In genomic region chr9:137163101-137163661, GRCh38 we compare ENCODE assay signal across 12 cellular contexts. TPM values are rescaled to one million over a fixed set of nuclear protein-coding genes. Genes with fewer than 3 reads are reported as not detected.
DNase-seq lines count a peak whose midpoint lies in the region; ATAC-seq and TF ChIP-seq lines count a peak whose summit lies in the region.
"Had no signal": no experiment of that assay in that cellular context is flagged by ENCODE, and none has a peak within 500 bp of the region (broad histone marks: within the 10 kb centered on the region; RNA-seq: fewer than 3 reads in every experiment).

No MANE protein-coding gene starts in this region.

- TF ChIP-seq POLR2A in vagina (IDR thresholded peaks at IDR 0.05) = no peak

- ATAC-seq in Right ventricle myocardium superior (ENCODE audit: poor library complexity) (peak; percentile 41), left lobe of liver (peak; percentile 6), GM18858 (IDR thresholded peaks at IDR 0.05; ENCODE audit: unreplicated experiment) (no peak), GM18861 (IDR thresholded peaks at IDR 0.05; ENCODE audit: unreplicated experiment) (no peak)

- H3K4me3 ChIP-seq in vagina (peak overlapping the region; percentile 4 to 24), BE2C (ENCODE audit: low read depth, low read length) (no peak overlapping the region)
- H3K4me3 ChIP-seq: BLaER1 had no signal

- no peak overlapping the region for H3K27ac ChIP-seq in vagina
- H3K27ac ChIP-seq: BLaER1 had no signal

- peaks cover 37% of the 10 kb centered on the region for H3K4me1 ChIP-seq in vagina
- H3K4me1 ChIP-seq in BE2C = no peaks in the 10 kb centered on the region; the same call in 1 of the 2 replicates

- H3K36me3 ChIP-seq in vagina (no peaks in the 10 kb centered on the region), BE2C (no peaks in the 10 kb centered on the region)

- H3K9me3 Mint-ChIP-seq in dendritic cell treated with granulocyte-macrophage colony-stimulating factor and Interleukin-4, amounts not matched to agents 40 ng/mL and 50 ng/mL, for 4 days = no peaks in the 10 kb centered on the region
- H3K9me3 Mint-ChIP-seq: activated T-cell treated with anti-CD3 and anti-CD28 coated beads, Interleukin-2, amount 50 U/mL, for 4 hours had no signal

- intact Hi-C loops in Right ventricle myocardium superior (cut with DNase I) = no loop called here
- intact Hi-C loops in cardiac septum (cut with DNase I) = no loop called here
- intact Hi-C loops in dendritic cell treated with granulocyte-macrophage colony-stimulating factor and Interleukin-4, amounts not matched to agents 40 ng/mL and 50 ng/mL, for 4 days (cut with micrococcal nuclease) = no loop called here
- intact Hi-C loops in vagina (cut with DNase I) = loop anchor here (10.0 kb wide), 1 partner anchor 252 kb away; no protein-coding TSS in a partner anchor

- no peaks in the 10 kb centered on the region for H3K36me3 Mint-ChIP-seq in dendritic cell treated with granulocyte-macrophage colony-stimulating factor and Interleukin-4, amounts not matched to agents 40 ng/mL and 50 ng/mL, for 4 days (ENCODE audit: low read depth)

- H3K4me3 Mint-ChIP-seq in dendritic cell treated with granulocyte-macrophage colony-stimulating factor and Interleukin-4, amounts not matched to agents 40 ng/mL and 50 ng/mL, for 4 days = peak overlapping the region; percentile 62
- H3K4me3 Mint-ChIP-seq: activated T-cell treated with anti-CD3 and anti-CD28 coated beads, Interleukin-2, amount 50 U/mL, for 4 hours had no signal

- H3K9me3 ChIP-seq in vagina (no peaks in the 10 kb centered on the region), BE2C (no peaks in the 10 kb centered on the region)
- H3K9me3 ChIP-seq: BLaER1 had no signal

- peaks cover 8% of the 10 kb centered on the region for H3K4me1 Mint-ChIP-seq in dendritic cell treated with granulocyte-macrophage colony-stimulating factor and Interleukin-4, amounts not matched to agents 40 ng/mL and 50 ng/mL, for 4 days (ENCODE audit: low read depth)

- no peak for DNase-seq in Right ventricle myocardium superior
- no peak for DNase-seq in cardiac septum (ENCODE audit: low spot score)
- no peak for DNase-seq in left lobe of liver (ENCODE audit: low spot score)
- DNase-seq in vagina (ENCODE audit: extremely low spot score in 2 of 2) = no peak
- no peak for DNase-seq in BE2C
- DNase-seq: activated T-cell treated with anti-CD3 and anti-CD28 coated beads, Interleukin-2, amount 50 U/mL, for 4 hours; T-helper 1 cell had no signal

- no peak for TF ChIP-seq CTCF in vagina (IDR thresholded peaks at IDR 0.05)
- no peak for TF ChIP-seq CTCF in BE2C (IDR thresholded peaks at IDR 0.05; ENCODE audit: low read depth, low read length)

- H3K27me3 ChIP-seq in vagina (peaks cover 46% of the 10 kb centered on the region), BE2C (peaks cover 42% of the 10 kb centered on the region)

- H3K27ac Mint-ChIP-seq in dendritic cell treated with granulocyte-macrophage colony-stimulating factor and Interleukin-4, amounts not matched to agents 40 ng/mL and 50 ng/mL, for 4 days = no peak overlapping the region

- peaks cover 91% of the 10 kb centered on the region for H3K27me3 Mint-ChIP-seq in dendritic cell treated with granulocyte-macrophage colony-stimulating factor and Interleukin-4, amounts not matched to agents 40 ng/mL and 50 ng/mL, for 4 days

RNA-seq across cellular contexts. Expression of gene LRRC26, which starts 6.7 kb away (rescaled TPM):
- not detected for total RNA-seq in Right ventricle myocardium superior
- not detected for total RNA-seq in cardiac septum
- not detected for total RNA-seq in left lobe of liver
- not detected for total RNA-seq in vagina
- 1.1 TPM for polyA plus RNA-seq in BE2C (2012; ENCODE audit: insufficient read depth, insufficient read length, low read depth)
- total RNA-seq: skeletal muscle tissue had no signal

RNA-seq across cellular contexts. Expression of gene TMEM210, which starts 8.7 kb away (rescaled TPM):
- total RNA-seq in Right ventricle myocardium superior = not detected
- not detected for total RNA-seq in cardiac septum
- not detected for total RNA-seq in left lobe of liver
- total RNA-seq in vagina = not detected
- polyA plus RNA-seq in BE2C (2012; ENCODE audit: insufficient read depth, insufficient read length, low read depth) = 1.7 TPM
- total RNA-seq: activated T-cell treated with anti-CD3 and anti-CD28 coated beads, Interleukin-2, amount 50 U/mL, for 4 hours; skeletal muscle tissue had no signal

RNA-seq across cellular contexts. Expression of gene GRIN1, which starts 24.2 kb away (rescaled TPM):
- total RNA-seq in Right ventricle myocardium superior = not detected
- not detected for total RNA-seq in cardiac septum
- total RNA-seq in left lobe of liver = not detected
- total RNA-seq in vagina = 0.74 TPM
- 5.4 TPM for polyA plus RNA-seq in BE2C (2012; ENCODE audit: insufficient read depth, insufficient read length, low read depth)
- total RNA-seq: skeletal muscle tissue had no signal

RNA-seq across cellular contexts. Expression of gene ANAPC2, which starts 25.2 kb away (rescaled TPM):
- total RNA-seq in Right ventricle myocardium superior (33.9 TPM), cardiac septum (32.5 TPM), left lobe of liver (35.5 TPM), vagina (30.0 TPM)
- 302 TPM for polyA plus RNA-seq in BE2C (2012; ENCODE audit: insufficient read depth, insufficient read length, low read depth)

RNA-seq across cellular contexts. Expression of gene SSNA1, which starts 25.3 kb away (rescaled TPM):
- total RNA-seq in Right ventricle myocardium superior (73.7 TPM), cardiac septum (59.5 TPM), left lobe of liver (29.4 TPM), vagina (49.8 TPM)
- polyA plus RNA-seq in BE2C (2012; ENCODE audit: insufficient read depth, insufficient read length, low read depth) = 268 TPM

Comparison
In these comparisons a context has a peak if more than half of its experiments do, and no peak if none do; other contexts are left out.
1. ATAC-seq: peak in Right ventricle myocardium superior (single experiment) and left lobe of liver (single experiment); none in GM18858 (single experiment) and GM18861 (single experiment).